ENCODE assay signal across 19 cellular contexts in genomic region chr14:68632591-68632895, GRCh38.
DNase-seq lines count a peak whose midpoint lies in the region; ATAC-seq and TF ChIP-seq lines count a peak whose summit lies in the region.
"Had no signal": no experiment of that assay in that cellular context is flagged by ENCODE, and none has a peak within 500 bp of the region (broad histone marks: within the 10 kb centered on the region; RNA-seq: fewer than 3 reads in every experiment).

No MANE protein-coding gene starts in this region.

- H3K36me3 Mint-ChIP-seq in progenitor cell of endocrine pancreas (ENCODE audit: insufficient read depth), result no peaks in the 10 kb centered on the region
- H3K36me3 Mint-ChIP-seq: natural killer cell treated with Interleukin-12 subunit alpha and Interleukin-12 subunit beta and Interleukin-15 and Interleukin-18, amount 100 ng/mL, for 72 hours had no signal

- intact Hi-C loops in breast epithelium (cut with DNase I; ENCODE audit: low total_unique reads) (no loop called here), mammary epithelial cell (cut with micrococcal nuclease) (no loop called here)

- peak overlapping the region; percentile 66 to 95 for H3K27ac ChIP-seq in breast epithelium
- H3K27ac ChIP-seq in mammary epithelial cell (ENCODE audit: insufficient read depth, low read depth, low read length), result no peak overlapping the region
- peak overlapping the region in 3 of 4 donors; percentile 53 to 65 (median 54) for H3K27ac ChIP-seq in upper lobe of left lung

- CTCF ChIA-PET in mammary epithelial cell (lab: Charles Lee; ENCODE audit: low non-redundant PET), result no interaction called here

- no peak overlapping the region for H3K27ac Mint-ChIP-seq in progenitor cell of endocrine pancreas
- H3K27ac Mint-ChIP-seq: activated naive CD4-positive, alpha-beta T cell treated with anti-CD3 and anti-CD28 coated beads for 36 hours; natural killer cell treated with Interleukin-12 subunit alpha and Interleukin-12 subunit beta and Interleukin-15 and Interleukin-18, amount 100 ng/mL, for 72 hours had no signal

- in situ Hi-C loops in mammary epithelial cell (cut with MboI; ENCODE audit: low sequenced_read_pairs in 2 of 2), result no loop called here

- no peak for TF ChIP-seq EP300 in upper lobe of left lung (IDR thresholded peaks at IDR 0.05)

- no TSS peak for BruUV-seq in mammary epithelial cell (replicated peaks; lab: Mats Ljungman, UMichigan)

- H3K36me3 ChIP-seq in breast epithelium (no peaks in the 10 kb centered on the region), mammary epithelial cell (ENCODE audit: insufficient read depth, low read length) (no peaks in the 10 kb centered on the region), upper lobe of left lung (no peaks in the 10 kb centered on the region)
- H3K36me3 ChIP-seq: BE2C had no signal

- ATAC-seq in left lobe of liver (no peak), upper lobe of left lung (ENCODE audit: low FRiP score in 2 of 2) (no peak), HG02840 (IDR thresholded peaks at IDR 0.05; ENCODE audit: low FRiP score, unreplicated experiment) (no peak)
- ATAC-seq: natural killer cell treated with Interleukin-12 subunit alpha and Interleukin-12 subunit beta and Interleukin-15 and Interleukin-18, amount 100 ng/mL, for 72 hours had no signal

- 100% methylated on average over 5 of the region's 5 CpGs for WGBS in mammary epithelial cell (ENCODE audit: low coverage, missing lambda C conversion rate)
- 93 to 96% methylated on average over 4 to 5 of the region's 5 CpGs for WGBS in upper lobe of left lung, 2 donors

- no peak for TF ChIP-seq CTCF in breast epithelium (IDR thresholded peaks at IDR 0.05)
- TF ChIP-seq CTCF in mammary epithelial cell (conservative IDR thresholded peaks at IDR 0.05 in 1 of 2, IDR thresholded peaks at IDR 0.05 in 1 of 2; ENCODE audit: extremely low read depth in 1 of 2, insufficient read depth in 1 of 2, low read depth in 1 of 2, low read length in 2 of 2), result no peak
- no peak for TF ChIP-seq CTCF in progenitor cell of endocrine pancreas (IDR thresholded peaks at IDR 0.05; ENCODE audit: unreplicated experiment)
- TF ChIP-seq CTCF in upper lobe of left lung (IDR thresholded peaks at IDR 0.05), result no peak

- H3K9me3 Mint-ChIP-seq in progenitor cell of endocrine pancreas (ENCODE audit: low read depth), result no peaks in the 10 kb centered on the region
- H3K9me3 Mint-ChIP-seq: activated naive CD4-positive, alpha-beta T cell treated with anti-CD3 and anti-CD28 coated beads for 36 hours; natural killer cell treated with Interleukin-12 subunit alpha and Interleukin-12 subunit beta and Interleukin-15 and Interleukin-18, amount 100 ng/mL, for 72 hours had no signal

- no peaks in the 10 kb centered on the region for H3K27me3 Mint-ChIP-seq in progenitor cell of endocrine pancreas
- H3K27me3 Mint-ChIP-seq: natural killer cell treated with Interleukin-12 subunit alpha and Interleukin-12 subunit beta and Interleukin-15 and Interleukin-18, amount 100 ng/mL, for 72 hours had no signal

- H3K9ac ChIP-seq in mammary epithelial cell (ENCODE audit: insufficient read depth, low read length), result no peak overlapping the region

- H3K4me3 Mint-ChIP-seq in progenitor cell of endocrine pancreas (ENCODE audit: low read depth), result no peak overlapping the region
- H3K4me3 Mint-ChIP-seq: activated naive CD4-positive, alpha-beta T cell treated with anti-CD3 and anti-CD28 coated beads for 36 hours; natural killer cell treated with Interleukin-12 subunit alpha and Interleukin-12 subunit beta and Interleukin-15 and Interleukin-18, amount 100 ng/mL, for 72 hours had no signal

- H3K4me1 ChIP-seq in breast epithelium, result peaks cover 11 to 33% of the 10 kb centered on the region in 2 donors
- peaks cover 27% of the 10 kb centered on the region for H3K4me1 ChIP-seq in mammary epithelial cell (ENCODE audit: insufficient read depth, low read length)
- peaks cover 18 to 36% (median 28%) of the 10 kb centered on the region in 4 donors for H3K4me1 ChIP-seq in upper lobe of left lung
- H3K4me1 ChIP-seq: BE2C had no signal

- H3K27me3 ChIP-seq in breast epithelium (no peaks in the 10 kb centered on the region), mammary epithelial cell (ENCODE audit: insufficient read depth, low read length) (no peaks in the 10 kb centered on the region), upper lobe of left lung (no peaks in the 10 kb centered on the region)
- H3K27me3 ChIP-seq: BE2C had no signal

- DNase-seq in breast epithelium (ENCODE audit: low spot score in 2 of 2), result no peak
- no peak for DNase-seq in mammary epithelial cell
- DNase-seq in left lobe of liver (ENCODE audit: low spot score), result peak; percentile 40
- DNase-seq in progenitor cell of endocrine pancreas (ENCODE audit: low spot score, unreplicated experiment), result peak; percentile 7
- no peak for DNase-seq in upper lobe of left lung
- no peak for DNase-seq in foreskin melanocyte
- DNase-seq in stimulated activated naive CD4-positive, alpha-beta T cell (lab: John Stamatoyannopoulos, UW), result no peak
- DNase-seq: activated CD4-positive, alpha-beta T cell treated with anti-CD3 and anti-CD28 coated beads, Interleukin-2, amount 50 U/mL, for 1 hour; activated naive CD4-positive, alpha-beta T cell treated with anti-CD3 and anti-CD28 coated beads for 36 hours; BE2C; KG1; NCI-H1048; NCI-H2029 treated with DMSO at 0.1 percent for 48 hours; NCI-H510A; stimulated activated naive CD4-positive, alpha-beta T cell treated with Interleukin-2 at 50 U/mL for 16 hours; SW 1271 had no signal

- no peak overlapping the region for H3K4me3 ChIP-seq in breast epithelium
- H3K4me3 ChIP-seq in mammary epithelial cell (replicated peaks in 1 of 3; ENCODE audit: insufficient read depth in 1 of 3, low read depth in 2 of 3, low read length in 3 of 3), result no peak overlapping the region
- H3K4me3 ChIP-seq in upper lobe of left lung, result no peak overlapping the region
- H3K4me3 ChIP-seq: lung had no signal

- dilution Hi-C loops in mammary epithelial cell (cut with HindIII; ENCODE audit: low sequenced_read_pairs), result no loop called here

- no peak overlapping the region for H2AFZ ChIP-seq in mammary epithelial cell (ENCODE audit: low read depth, low read length)

- no peaks in the 10 kb centered on the region for H3K79me2 ChIP-seq in mammary epithelial cell (ENCODE audit: insufficient read depth, low read length)

- TF ChIP-seq POLR2A in breast epithelium (IDR thresholded peaks at IDR 0.05), result no peak
- no peak for TF ChIP-seq POLR2A in upper lobe of left lung (IDR thresholded peaks at IDR 0.05)

- no peaks in the 10 kb centered on the region for H3K9me3 ChIP-seq in breast epithelium
- no peaks in the 10 kb centered on the region for H3K9me3 ChIP-seq in mammary epithelial cell (replicated peaks; ENCODE audit: insufficient read depth, low read length)
- no peaks in the 10 kb centered on the region for H3K9me3 ChIP-seq in upper lobe of left lung
- H3K9me3 ChIP-seq: BE2C had no signal

- H4K20me1 ChIP-seq in mammary epithelial cell (ENCODE audit: insufficient read depth, low read length), result no peaks in the 10 kb centered on the region

- H3K4me2 ChIP-seq in mammary epithelial cell (ENCODE audit: insufficient read depth, low read depth, low read length), result no peak overlapping the region

- H3K4me1 Mint-ChIP-seq in progenitor cell of endocrine pancreas (ENCODE audit: low read depth), result peaks cover 53% of the 10 kb centered on the region

Comparison
In these comparisons a context has a peak if more than half of its experiments do, and no peak if none do; other contexts are left out.
1. DNase-seq: peak in left lobe of liver (single experiment) and progenitor cell of endocrine pancreas (single experiment); none in breast epithelium (0 of 2), mammary epithelial cell (single experiment), upper lobe of left lung (0 of 2), foreskin melanocyte (single experiment) and stimulated activated naive CD4-positive, alpha-beta T cell (0 of 6).